25 cellular contexts compared by ENCODE assay signal in genomic region chr4:185787926-185788679, GRCh38. TPM values are rescaled to one million over a fixed set of nuclear protein-coding genes. Genes with fewer than 3 reads are reported as not detected.
A peak's percentile ranks its signal among the peaks of the same experiment; 100 is the strongest.
DNase-seq lines count a peak whose midpoint lies in the region; ATAC-seq, FAIRE-seq and TF ChIP-seq lines count a peak whose summit lies in the region.
"Had no signal": no experiment of that assay in that cellular context is flagged by ENCODE, and none has a peak within 500 bp of the region (broad histone marks: within the 10 kb centered on the region; RNA-seq: fewer than 3 reads in every experiment).

No MANE protein-coding gene starts in this region.

- WGBS in upper lobe of left lung, 2 donors: 92 to 94% methylated on average over 16 of the region's 16 CpGs

- H3K4me3 ChIP-seq in right atrium auricular region (no peak overlapping the region), upper lobe of left lung (no peak overlapping the region)
- H3K4me3 ChIP-seq: BLaER1 treated with 17β-estradiol and CSF1 and Interleukin-3, amounts not matched to agents 10 nM and 100 nM; mucosa of descending colon; uterus had no signal

- ATAC-seq in GM18520 (IDR thresholded peaks at IDR 0.05; ENCODE audit: unreplicated experiment): peak; percentile 85
- ATAC-seq in HG03565 (IDR thresholded peaks at IDR 0.05; ENCODE audit: unreplicated experiment): peak; percentile 69
- ATAC-seq in upper lobe of left lung (ENCODE audit: low FRiP score in 2 of 2): no peak
- ATAC-seq: foreskin keratinocyte, mucosa of descending colon, SK-N-SH treated with all-trans-retinoic acid at 6 μM for 48 hours had no signal

- no peak for FAIRE-seq in HTR-8/SVneo (lab: Jason Lieb, UNC)

- H3K9me3 ChIP-seq in right atrium auricular region (no peaks in the 10 kb centered on the region), upper lobe of left lung (no peaks in the 10 kb centered on the region)
- H3K9me3 ChIP-seq: BLaER1 treated with 17β-estradiol and CSF1 and Interleukin-3, amounts not matched to agents 10 nM and 100 nM; mucosa of descending colon; uterus had no signal

- POLR2A ChIA-PET in RWPE1 (lab: Yijun Ruan, JAX; ENCODE audit: low non-redundant PET): no interaction called here

- H3K36me3 ChIP-seq in right atrium auricular region (peaks cover 10% of the 10 kb centered on the region), upper lobe of left lung (no peaks in the 10 kb centered on the region)
- H3K36me3 ChIP-seq: BLaER1 treated with 17β-estradiol and CSF1 and Interleukin-3, amounts not matched to agents 10 nM and 100 nM; uterus; WERI-Rb-1 had no signal

- TF ChIP-seq POLR2A in upper lobe of left lung (IDR thresholded peaks at IDR 0.05): no peak

- H3K4me1 ChIP-seq in right atrium auricular region (peaks cover 0 to 64% of the 10 kb centered on the region in 2 donors), upper lobe of left lung (peaks cover 8 to 21% (median 14%) of the 10 kb centered on the region in 4 donors)
- H3K4me1 ChIP-seq: uterus had no signal

- DNase-seq in NCI-H510A treated with DMSO at 0.1 percent for 48 hours (lab: John Stamatoyannopoulos, UW) (peak; percentile 83), right atrium auricular region (ENCODE audit: low spot score) (no peak), NCI-H69 (lab: John Stamatoyannopoulos, UW) (no peak), RWPE1 (ENCODE audit: low spot score) (no peak), upper lobe of left lung (no peak), HTR-8/SVneo (ENCODE audit: insufficient read length, low spot score) (no peak)
- DNase-seq: ACHN; activated CD4-positive, alpha-beta T cell treated with anti-CD3 and anti-CD28 coated beads, Interleukin-2, amount 50 U/mL, for 4 hours; activated CD8-positive, alpha-beta memory T cell treated with anti-CD3 and anti-CD28 coated beads, Interleukin-2, amount 50 U/mL, for 4 hours; activated naive CD8-positive, alpha-beta T cell treated with anti-CD3 and anti-CD28 coated beads for 36 hours; effector CD4-positive, alpha-beta T cell; erythroblast; foreskin keratinocyte; mucosa of descending colon; NCI-H1436 treated with DMSO at 0.1 percent for 48 hours; NCI-H226; nephron progenitor cell; NK-92 treated with Interleukin-12 subunit alpha and Interleukin-12 subunit beta, amount 100 ng/mL, for 24 hours; uterus; WERI-Rb-1 had no signal

- TF ChIP-seq CTCF in right atrium auricular region (IDR thresholded peaks at IDR 0.05) (no peak), RWPE1 (conservative IDR thresholded peaks at IDR 0.05; ENCODE audit: low read depth) (no peak), upper lobe of left lung (IDR thresholded peaks at IDR 0.05) (no peak)

- H3K27me3 ChIP-seq in right atrium auricular region (no peaks in the 10 kb centered on the region), upper lobe of left lung (no peaks in the 10 kb centered on the region)
- H3K27me3 ChIP-seq: BLaER1 treated with 17β-estradiol and CSF1 and Interleukin-3, amounts not matched to agents 10 nM and 100 nM; foreskin keratinocyte; uterus had no signal

- CTCF ChIA-PET in RWPE1 (lab: Yijun Ruan, JAX): no interaction called here

- TF ChIP-seq EP300 in upper lobe of left lung (IDR thresholded peaks at IDR 0.05): no peak

- peak overlapping the region; percentile 76 to 78 for H3K27ac ChIP-seq in right atrium auricular region
- no peak overlapping the region for H3K27ac ChIP-seq in RWPE1
- no peak overlapping the region for H3K27ac ChIP-seq in upper lobe of left lung
- H3K27ac ChIP-seq: BLaER1 treated with 17β-estradiol and CSF1 and Interleukin-3, amounts not matched to agents 10 nM and 100 nM; foreskin keratinocyte; uterus; WERI-Rb-1 had no signal

RNA-seq across cellular contexts. Expression of gene SORBS2, which starts 23.9 kb away (rescaled TPM):
- total RNA-seq in right atrium auricular region (100 to 1,000 TPM; 530 to 741 TPM), upper lobe of left lung (10 to 100 TPM; 35.4 to 83.2 (median 58.1) TPM)
- total RNA-seq: activated naive CD8-positive, alpha-beta T cell treated with anti-CD3 and anti-CD28 coated beads for 36 hours; activated T-helper 2 cell treated with anti-CD3 and anti-CD28 coated beads, Interferon-gamma antibody, Interleukin-2, Interleukin-4, amounts not matched to agents 10 μg/mL and 5 μg/mL and 100 μg/mL, durations not matched to agents 14 hours and 24 hours and 36 hours had no signal

Comparison
In these comparisons a context has a peak if more than half of its experiments do, and no peak if none do; other contexts are left out.
1. ATAC-seq: peak in GM18520 (single experiment) and HG03565 (single experiment); none in upper lobe of left lung (0 of 2).
2. H3K27ac ChIP-seq: peak in right atrium auricular region (2 of 2); none in RWPE1 (single experiment) and upper lobe of left lung (0 of 4).
3. RNA of gene SORBS2, which starts 23.9 kb away (total RNA-seq): 530 to 741 TPM in right atrium auricular region; 35.4 to 83.2 TPM in upper lobe of left lung; every median in the first group is over 4 times any median in the second.